Comparison of ENCODE assay signal across 18 cellular contexts in genomic region chr9:81682797-81683196, GRCh38. TPM values are rescaled to one million over a fixed set of nuclear protein-coding genes. Genes with fewer than 3 reads are reported as not detected.
DNase-seq lines count a peak whose midpoint lies in the region; ATAC-seq and TF ChIP-seq lines count a peak whose summit lies in the region.
"Had no signal": no experiment of that assay in that cellular context is flagged by ENCODE, and none has a peak within 500 bp of the region (broad histone marks: within the 10 kb centered on the region; RNA-seq: fewer than 3 reads in every experiment).

No MANE protein-coding gene starts in this region.

- H3K36me3 ChIP-seq in smooth muscle cell (ENCODE audit: low read depth) = no peaks in the 10 kb centered on the region

- H3F3A ChIP-seq in smooth muscle cell (ENCODE audit: low read depth) = no peaks in the 10 kb centered on the region

- H3K27me3 ChIP-seq in smooth muscle cell (ENCODE audit: low read depth) = no peaks in the 10 kb centered on the region

- H3K36me3 Mint-ChIP-seq in immature natural killer cell = peaks cover 20 to 33% (median 22%) of the 10 kb centered on the region in 3 donors
- peaks cover 0 to 2% (median 0%) of the 10 kb centered on the region in 3 donors for H3K36me3 Mint-ChIP-seq in naive thymus-derived CD8-positive, alpha-beta T cell
- H3K36me3 Mint-ChIP-seq in stimulated activated effector memory CD8-positive, alpha-beta T cell treated with anti-CD3 and anti-CD28 coated beads, Interleukin-12 subunit alpha, Interleukin-12 subunit beta, amount 100 ng/mL, for 72 hours = no peaks in the 10 kb centered on the region
- H3K36me3 Mint-ChIP-seq: activated CD4-positive, alpha-beta memory T cell treated with anti-CD3 and anti-CD28 coated beads for 36 hours had no signal

- H3K4me3 ChIP-seq in smooth muscle cell = no peak overlapping the region
- H3K4me3 ChIP-seq: GM12878 had no signal

- peaks cover 51% of the 10 kb centered on the region for H3K4me1 ChIP-seq in smooth muscle cell (ENCODE audit: low read depth)

- H3K79me2 ChIP-seq in smooth muscle cell (ENCODE audit: low read depth) = peaks cover 60% of the 10 kb centered on the region

- POLR2A ChIA-PET in naive thymus-derived CD8-positive, alpha-beta T cell (lab: Charles Lee) = no interaction called here

- peak overlapping the region in 4 of 6 donors; percentile 5 to 56 (median 34) for H3K27ac Mint-ChIP-seq in immature natural killer cell
- no peak overlapping the region for H3K27ac Mint-ChIP-seq in naive thymus-derived CD8-positive, alpha-beta T cell
- no peak overlapping the region for H3K27ac Mint-ChIP-seq in stimulated activated effector memory CD8-positive, alpha-beta T cell treated with anti-CD3 and anti-CD28 coated beads, Interleukin-12 subunit alpha, Interleukin-12 subunit beta, amount 100 ng/mL, for 72 hours
- H3K27ac Mint-ChIP-seq: activated CD4-positive, alpha-beta memory T cell treated with anti-CD3 and anti-CD28 coated beads for 36 hours; dendritic cell treated with granulocyte-macrophage colony-stimulating factor and Interleukin-4, amounts not matched to agents 40 ng/mL and 50 ng/mL, for 4 days; T-helper 1 cell treated with Interleukin-12 subunit alpha and Interleukin-12 subunit beta and Interleukin-4 antibody, amounts not matched to agents 30 μg/mL and 1 μg/mL, for 36 hours had no signal

- peaks cover 0 to 10% (median 5%) of the 10 kb centered on the region in 3 donors for H3K27me3 Mint-ChIP-seq in immature natural killer cell (ENCODE audit: low read depth in 3 of 3)
- peaks cover 0 to 26% (median 7%) of the 10 kb centered on the region in 5 donors for H3K27me3 Mint-ChIP-seq in naive thymus-derived CD8-positive, alpha-beta T cell

- H3K9me3 ChIP-seq in smooth muscle cell (replicated peaks; ENCODE audit: low read depth) = no peaks in the 10 kb centered on the region

- peak overlapping the region; percentile 74 for H3K4me2 ChIP-seq in smooth muscle cell

- 45% methylated on average over 8 of the region's 8 CpGs for WGBS in smooth muscle cell (ENCODE audit: low lambda C conversion rate)

- no peak overlapping the region for H3K9ac ChIP-seq in smooth muscle cell (ENCODE audit: low read depth)

- no peak for ATAC-seq in naive thymus-derived CD8-positive, alpha-beta T cell
- no peak for ATAC-seq in stimulated activated effector memory CD8-positive, alpha-beta T cell treated with anti-CD3 and anti-CD28 coated beads, Interleukin-12 subunit alpha, Interleukin-12 subunit beta, amount 100 ng/mL, for 72 hours
- ATAC-seq: GM12878, HCT116, right cardiac atrium had no signal

- no peak for TF ChIP-seq CTCF in smooth muscle cell (IDR thresholded peaks at IDR 0.05; ENCODE audit: borderline replicate concordance, insufficient read depth, poor library complexity, severe bottlenecking)

- peaks cover 89% of the 10 kb centered on the region for H4K20me1 ChIP-seq in smooth muscle cell (ENCODE audit: low read depth)

- no peaks in the 10 kb centered on the region for H3K9me3 Mint-ChIP-seq in immature natural killer cell
- no peaks in the 10 kb centered on the region for H3K9me3 Mint-ChIP-seq in naive thymus-derived CD8-positive, alpha-beta T cell
- no peaks in the 10 kb centered on the region for H3K9me3 Mint-ChIP-seq in stimulated activated effector memory CD8-positive, alpha-beta T cell treated with anti-CD3 and anti-CD28 coated beads, Interleukin-12 subunit alpha, Interleukin-12 subunit beta, amount 100 ng/mL, for 72 hours
- H3K9me3 Mint-ChIP-seq: activated CD4-positive, alpha-beta memory T cell treated with anti-CD3 and anti-CD28 coated beads for 36 hours; dendritic cell treated with granulocyte-macrophage colony-stimulating factor and Interleukin-4, amounts not matched to agents 40 ng/mL and 50 ng/mL, for 4 days; T-helper 1 cell treated with Interleukin-12 subunit alpha and Interleukin-12 subunit beta and Interleukin-4 antibody, amounts not matched to agents 30 μg/mL and 1 μg/mL, for 36 hours had no signal

- no peak overlapping the region for H3K27ac ChIP-seq in smooth muscle cell (ENCODE audit: low read depth)

- H2AFZ ChIP-seq in smooth muscle cell (ENCODE audit: low read depth) = no peak overlapping the region

- DNase-seq in Kasumi-1 (lab: John Stamatoyannopoulos, UW) (peak; percentile 40 to 53), astrocyte of the hippocampus (ENCODE audit: low read depth, low spot score) (peak; percentile 78), immature natural killer cell (peak in 2 of 3 donors; percentile 16 to 22), smooth muscle cell (lab: John Stamatoyannopoulos, UW; ENCODE audit: unreplicated experiment) (no peak), AG20443 (ENCODE audit: low spot score) (no peak), anterior cingulate cortex (lab: John Stamatoyannopoulos, UW) (no peak)
- DNase-seq in naive thymus-derived CD8-positive, alpha-beta T cell = no peak
- DNase-seq in stimulated activated effector memory CD8-positive, alpha-beta T cell treated with anti-CD3 and anti-CD28 coated beads, Interleukin-12 subunit alpha, Interleukin-12 subunit beta, amount 100 ng/mL, for 72 hours (ENCODE audit: low spot score in 2 of 2) = no peak
- DNase-seq: activated CD4-positive, alpha-beta memory T cell treated with anti-CD3 and anti-CD28 coated beads for 36 hours; activated gamma-delta T cell treated with Interleukin-2 at 50 U/mL for 16 hours; DMS153; hypothalamus; NCI-H2029; right cardiac atrium had no signal

- H3K4me3 Mint-ChIP-seq in immature natural killer cell = peak overlapping the region in 1 of 5 donors; percentile 74
- H3K4me3 Mint-ChIP-seq in naive thymus-derived CD8-positive, alpha-beta T cell = peak overlapping the region in 5 of 10 donors; percentile 12 to 72 (median 24)
- H3K4me3 Mint-ChIP-seq in stimulated activated effector memory CD8-positive, alpha-beta T cell treated with anti-CD3 and anti-CD28 coated beads, Interleukin-12 subunit alpha, Interleukin-12 subunit beta, amount 100 ng/mL, for 72 hours = no peak overlapping the region
- H3K4me3 Mint-ChIP-seq: activated CD4-positive, alpha-beta memory T cell treated with anti-CD3 and anti-CD28 coated beads for 36 hours; dendritic cell treated with granulocyte-macrophage colony-stimulating factor and Interleukin-4, amounts not matched to agents 40 ng/mL and 50 ng/mL, for 4 days; T-helper 1 cell treated with Interleukin-12 subunit alpha and Interleukin-12 subunit beta and Interleukin-4 antibody, amounts not matched to agents 30 μg/mL and 1 μg/mL, for 36 hours had no signal

- H3K4me1 Mint-ChIP-seq in immature natural killer cell = peaks cover 4 to 19% of the 10 kb centered on the region in 2 donors
- peaks cover 0 to 24% (median 15%) of the 10 kb centered on the region in 4 donors for H3K4me1 Mint-ChIP-seq in naive thymus-derived CD8-positive, alpha-beta T cell
- peaks cover 6% of the 10 kb centered on the region for H3K4me1 Mint-ChIP-seq in stimulated activated effector memory CD8-positive, alpha-beta T cell treated with anti-CD3 and anti-CD28 coated beads, Interleukin-12 subunit alpha, Interleukin-12 subunit beta, amount 100 ng/mL, for 72 hours

RNA-seq across cellular contexts. Expression of gene TLE1, which starts 6.5 kb away (rescaled TPM):
- polyA plus RNA-seq in immature natural killer cell (10 to 100 TPM; 63.9 to 97.9 (median 77.0) TPM), smooth muscle cell (35.2 and 41.9 TPM in 2 replicates)
- total RNA-seq in smooth muscle cell = 25.5 and 32.5 TPM in 2 replicates
- 1 to 10 TPM; 1.6 to 1.8 TPM for total RNA-seq in naive thymus-derived CD8-positive, alpha-beta T cell
- 1 to 10 TPM in 2 of 3 donors, under 1 TPM in 1; 0.25 to 5.0 (median 2.8) TPM for polyA plus RNA-seq in naive thymus-derived CD8-positive, alpha-beta T cell

Comparison
In these comparisons a context has a peak if more than half of its experiments do, and no peak if none do; other contexts are left out.
1. DNase-seq: peak in Kasumi-1 (2 of 2), astrocyte of the hippocampus (single experiment) and immature natural killer cell (2 of 3); none in smooth muscle cell (single experiment), naive thymus-derived CD8-positive, alpha-beta T cell (0 of 10), AG20443 (single experiment), stimulated activated effector memory CD8-positive, alpha-beta T cell treated with anti-CD3 and anti-CD28 coated beads, Interleukin-12 subunit alpha, Interleukin-12 subunit beta, amount 100 ng/mL, for 72 hours (0 of 2) and anterior cingulate cortex (0 of 58).
2. H3K27ac Mint-ChIP-seq: peak in immature natural killer cell (4 of 6); none in naive thymus-derived CD8-positive, alpha-beta T cell (0 of 10) and stimulated activated effector memory CD8-positive, alpha-beta T cell treated with anti-CD3 and anti-CD28 coated beads, Interleukin-12 subunit alpha, Interleukin-12 subunit beta, amount 100 ng/mL, for 72 hours (single experiment).